In genomic region chr16:24609740-24610420, GRCh38 we compare ENCODE assay signal across 9 cellular contexts.
A peak's percentile ranks its signal among the peaks of the same experiment; 100 is the strongest.
DNase-seq lines count a peak whose midpoint lies in the region; ATAC-seq and TF ChIP-seq lines count a peak whose summit lies in the region.
"Had no signal": no experiment of that assay in that cellular context is flagged by ENCODE, and none has a peak within 500 bp of the region (broad histone marks: within the 10 kb centered on the region; RNA-seq: fewer than 3 reads in every experiment).

No MANE protein-coding gene starts in this region.

- ATAC-seq in HG03196 (IDR thresholded peaks at IDR 0.05; ENCODE audit: unreplicated experiment), result no peak

- H3K4me3 ChIP-seq in hepatocyte, result no peak overlapping the region
- H3K4me3 ChIP-seq: skin epidermis had no signal

- DNase-seq in DMS 273 (lab: John Stamatoyannopoulos, UW; ENCODE audit: unreplicated experiment), result peak; percentile 89
- peak; percentile 30 for DNase-seq in NCI-H128 (lab: John Stamatoyannopoulos, UW; ENCODE audit: unreplicated experiment)
- DNase-seq in amygdala (lab: John Stamatoyannopoulos, UW), result peak in 54 of 56 donors; percentile 21 to 88 (median 68)
- DNase-seq in hepatocyte (ENCODE audit: low spot score), result peak; percentile 74
- DNase-seq in putamen (ENCODE audit: low spot score), result peak; percentile 78
- no peak for DNase-seq in 8988T
- no peak for DNase-seq in GM13977 (ENCODE audit: low spot score)

- H3K9me3 ChIP-seq in hepatocyte (ENCODE audit: low read depth), result no peaks in the 10 kb centered on the region

- WGBS in hepatocyte (ENCODE audit: low lambda C conversion rate, missing lambda C conversion rate), result 9% methylated on average over 21 of the region's 22 CpGs

- no peaks in the 10 kb centered on the region for H4K20me1 ChIP-seq in hepatocyte (ENCODE audit: insufficient read depth, poor library complexity, severe bottlenecking)

- H3K4me1 ChIP-seq in hepatocyte (ENCODE audit: insufficient read depth), result peaks cover 10% of the 10 kb centered on the region

- H3K79me2 ChIP-seq in hepatocyte, result no peaks in the 10 kb centered on the region

- H3K9me2 ChIP-seq in hepatocyte (replicated peaks; ENCODE audit: insufficient read depth), result no peaks in the 10 kb centered on the region

- in situ Hi-C loops in GM13977 (cut with MboI; ENCODE audit: low pct_unique_long_range_greater_than_20kb, low sequenced_read_pairs, unreplicated experiment), result no loop called here

- H3K36me3 ChIP-seq in hepatocyte (replicated peaks; ENCODE audit: insufficient read depth, low read depth), result no peaks in the 10 kb centered on the region

- TF ChIP-seq CTCF in hepatocyte (IDR thresholded peaks at IDR 0.05; ENCODE audit: poor library complexity) (no peak), GM13977 (IDR thresholded peaks at IDR 0.05; ENCODE audit: extremely low read depth, insufficient read depth, missing control alignments) (no peak)

- H2AFZ ChIP-seq in hepatocyte, result peak overlapping the region; percentile 76

- H3K27me3 ChIP-seq in hepatocyte, result peaks cover 37% of the 10 kb centered on the region

- no peak overlapping the region for H3K27ac ChIP-seq in hepatocyte
- H3K27ac ChIP-seq: skin epidermis had no signal

- H3K4me2 ChIP-seq in hepatocyte, result peak overlapping the region; percentile 81

Comparison
In these comparisons a context has a peak if more than half of its experiments do, and no peak if none do; other contexts are left out.
1. DNase-seq: peak in DMS 273 (single experiment), NCI-H128 (single experiment), amygdala (54 of 56), hepatocyte (single experiment) and putamen (single experiment); none in 8988T (single experiment) and GM13977 (single experiment).